ENCODE assay signal across 25 cellular contexts in the genomic region with DNA sequence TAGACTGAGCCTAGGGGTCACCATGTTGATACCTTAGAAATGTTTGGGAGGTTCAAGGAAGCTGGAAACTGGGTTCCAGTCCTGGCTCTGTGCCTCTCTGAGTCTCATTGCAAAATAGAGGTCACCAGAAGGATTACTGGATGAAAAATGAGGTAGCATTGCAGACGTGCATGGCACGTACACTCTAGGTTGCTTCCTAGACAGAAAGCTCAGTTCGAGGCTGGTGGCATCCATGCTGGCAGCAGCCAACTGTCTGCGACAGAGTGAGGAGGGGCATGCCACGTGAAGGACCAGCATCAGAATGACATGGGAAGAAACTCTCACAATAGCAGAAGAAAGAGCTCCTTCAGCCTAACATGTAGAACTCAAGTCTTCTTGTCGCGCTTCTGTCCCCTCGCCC. TPM values are rescaled to one million over a fixed set of nuclear protein-coding genes. Genes with fewer than 3 reads are reported as not detected.
DNase-seq lines count a peak whose midpoint lies in the region; ATAC-seq, FAIRE-seq and TF ChIP-seq lines count a peak whose summit lies in the region.
"Had no signal": no experiment of that assay in that cellular context is flagged by ENCODE, and none has a peak within 500 bp of the region (broad histone marks: within the 10 kb centered on the region; RNA-seq: fewer than 3 reads in every experiment).

No MANE protein-coding gene starts in this region.

- H3K4me1 ChIP-seq in osteoblast (ENCODE audit: insufficient read depth, low read length) = peaks cover 22% of the 10 kb centered on the region
- peaks cover 12% of the 10 kb centered on the region for H3K4me1 ChIP-seq in body of pancreas
- H3K4me1 ChIP-seq: BE2C had no signal

- intact Hi-C loops in body of pancreas (cut with DNase I) = no loop called here

- H3K36me3 ChIP-seq in bronchial epithelial cell (ENCODE audit: control insufficient read depth, insufficient read depth, low read length) (no peaks in the 10 kb centered on the region), osteoblast (ENCODE audit: insufficient read depth, low read length) (no peaks in the 10 kb centered on the region), body of pancreas (replicated peaks in 1 of 2; ENCODE audit: insufficient read depth in 1 of 2, low read depth in 2 of 2) (no peaks in the 10 kb centered on the region)
- H3K36me3 ChIP-seq: BE2C had no signal

- H2AFZ ChIP-seq in osteoblast (ENCODE audit: low read length) = no peak overlapping the region
- H2AFZ ChIP-seq: GM23248 had no signal

- H3K27me3 ChIP-seq in bronchial epithelial cell (ENCODE audit: control insufficient read depth, insufficient read depth, low read length) (peaks cover 3% of the 10 kb centered on the region), osteoblast (ENCODE audit: insufficient read depth, low read length) (peaks cover under 1% of the 10 kb centered on the region), body of pancreas (no peaks in the 10 kb centered on the region)
- H3K27me3 ChIP-seq: BE2C; BLaER1 treated with 17β-estradiol and CSF1 and Interleukin-3, amounts not matched to agents 10 nM and 100 nM had no signal

- H3K4me3 ChIP-seq in bronchial epithelial cell (ENCODE audit: low read depth, low read length) (no peak overlapping the region), osteoblast (ENCODE audit: insufficient read depth, low read length) (no peak overlapping the region), body of pancreas (no peak overlapping the region)
- H3K4me3 ChIP-seq: A549; BLaER1 treated with 17β-estradiol and CSF1 and Interleukin-3, amounts not matched to agents 10 nM and 100 nM; GM12878; GM23248 had no signal

- no peak for ATAC-seq in body of pancreas
- ATAC-seq: A549, GM12878, HCT116 had no signal

- WGBS in body of pancreas, 2 donors = 64 to 68% methylated on average over 8 of the region's 8 CpGs

- no peaks in the 10 kb centered on the region for H4K20me1 ChIP-seq in osteoblast (ENCODE audit: insufficient read depth, low read length)
- H4K20me1 ChIP-seq: BLaER1 treated with 17β-estradiol and CSF1 and Interleukin-3, amounts not matched to agents 10 nM and 100 nM had no signal

- no peak for TF ChIP-seq POLR2A in body of pancreas (IDR thresholded peaks at IDR 0.05)

- no peak for TF ChIP-seq CTCF in bronchial epithelial cell (IDR thresholded peaks at IDR 0.05; ENCODE audit: insufficient read depth, low read length, severe bottlenecking)
- TF ChIP-seq CTCF in osteoblast (IDR thresholded peaks at IDR 0.05; ENCODE audit: extremely low read depth, low read depth, low read length) = no peak
- no peak for TF ChIP-seq CTCF in body of pancreas (IDR thresholded peaks at IDR 0.05)

- H3K9me3 ChIP-seq in osteoblast (ENCODE audit: low read depth, low read length) = peaks cover 6% of the 10 kb centered on the region
- H3K9me3 ChIP-seq in body of pancreas = no peaks in the 10 kb centered on the region
- H3K9me3 ChIP-seq: BE2C had no signal

- FAIRE-seq in bronchial epithelial cell (lab: Jason Lieb, UNC) = peak; percentile 82
- FAIRE-seq: A549, D721Med, GM12878, GM19239, H1 had no signal

- H3K4me2 ChIP-seq in osteoblast (ENCODE audit: insufficient read depth, low read length) = no peak overlapping the region
- H3K4me2 ChIP-seq: A549; BLaER1 treated with 17β-estradiol and CSF1 and Interleukin-3, amounts not matched to agents 10 nM and 100 nM had no signal

- H3K27ac ChIP-seq in osteoblast (ENCODE audit: low read depth, low read length) (no peak overlapping the region), body of pancreas (no peak overlapping the region)
- H3K27ac ChIP-seq: 22Rv1; A549; BLaER1 treated with 17β-estradiol and CSF1 and Interleukin-3, amounts not matched to agents 10 nM and 100 nM; GM23248 had no signal

- DNase-seq in activated effector memory CD4-positive, alpha-beta T cell treated with anti-CD3 and anti-CD28 coated beads, Interleukin-2, amount 50 U/mL, for 16 hours = peak; percentile 36
- no peak for DNase-seq in activated effector memory CD4-positive, alpha-beta T cell treated with Interleukin-2 at 50 U/mL for 16 hours
- no peak for DNase-seq in bronchial epithelial cell (ENCODE audit: low read depth)
- peak; percentile 65 for DNase-seq in osteoblast (ENCODE audit: insufficient read length, low spot score, missing footprints)
- no peak for DNase-seq in body of pancreas
- DNase-seq in NCI-H187 treated with DMSO at 0.1 percent for 48 hours (lab: John Stamatoyannopoulos, UW) = no peak
- DNase-seq in NOMO-1 (lab: John Stamatoyannopoulos, UW; ENCODE audit: unreplicated experiment in 2 of 2) = no peak
- DNase-seq: ACHN; AML-193; BE2C; CD4-positive, alpha-beta T cell; DMS 273 treated with DMSO at 0.1 percent for 48 hours; DMS79; EL; GDM1; GM23248; H7 had no signal

- no peaks in the 10 kb centered on the region for H3K79me2 ChIP-seq in osteoblast (ENCODE audit: insufficient read depth, low read length)

RNA-seq across cellular contexts. Expression of gene CYP46A1, which starts 4.6 kb away (rescaled TPM):
- total RNA-seq in bronchial epithelial cell = 0.13 TPM in 1 of 2 replicates, not detected in the other
- total RNA-seq in osteoblast = 0.36 and 0.59 TPM in 2 replicates
- 1 to 10 TPM; 1.3 to 4.9 TPM for total RNA-seq in body of pancreas
- total RNA-seq: GM12878 had no signal

RNA-seq across cellular contexts. Expression of gene HHIPL1, which starts 34.6 kb away (rescaled TPM):
- total RNA-seq in bronchial epithelial cell (0.53 and 1.2 TPM in 2 replicates), osteoblast (11.2 and 12.3 TPM in 2 replicates), body of pancreas (under 1 TPM; under 0.01 to 0.26 TPM)
- total RNA-seq: CD4-positive, alpha-beta T cell; GM12878 had no signal

Comparison
In these comparisons a context has a peak if more than half of its experiments do, and no peak if none do; other contexts are left out.
1. DNase-seq: peak in activated effector memory CD4-positive, alpha-beta T cell treated with anti-CD3 and anti-CD28 coated beads, Interleukin-2, amount 50 U/mL, for 16 hours (single experiment) and osteoblast (single experiment); none in activated effector memory CD4-positive, alpha-beta T cell treated with Interleukin-2 at 50 U/mL for 16 hours (single experiment), bronchial epithelial cell (single experiment), body of pancreas (0 of 4), NCI-H187 treated with DMSO at 0.1 percent for 48 hours (single experiment) and NOMO-1 (0 of 2).